Comparison of ENCODE assay signal across 12 cellular contexts in the genomic region with DNA sequence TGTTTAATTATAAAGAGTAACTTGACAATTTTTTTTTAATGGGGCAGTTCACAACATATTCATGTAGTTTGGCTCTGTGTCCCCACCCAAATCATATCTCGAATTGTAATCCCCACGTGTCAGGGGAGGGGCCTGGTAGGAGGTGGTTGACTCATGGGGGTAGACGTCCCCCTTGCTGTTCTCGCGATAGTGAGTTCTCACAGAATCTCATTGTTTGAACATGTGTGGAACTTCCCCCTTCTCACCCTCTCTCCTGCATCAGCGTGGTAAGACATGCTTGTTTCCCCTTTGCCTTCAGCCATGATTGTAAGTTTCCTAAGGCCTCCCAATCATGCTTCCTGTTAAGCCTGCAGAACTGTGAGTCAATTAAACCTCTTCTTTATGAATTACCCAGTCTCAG. TPM values are rescaled to one million over a fixed set of nuclear protein-coding genes. Genes with fewer than 3 reads are reported as not detected.
DNase-seq lines count a peak whose midpoint lies in the region; ATAC-seq and TF ChIP-seq lines count a peak whose summit lies in the region.
"Had no signal": no experiment of that assay in that cellular context is flagged by ENCODE, and none has a peak within 500 bp of the region (broad histone marks: within the 10 kb centered on the region; RNA-seq: fewer than 3 reads in every experiment).

No MANE protein-coding gene starts in this region.

- H3K4me1 ChIP-seq in thyroid gland: peaks cover 3 to 17% of the 10 kb centered on the region in 2 donors

- H3K9me3 ChIP-seq in thyroid gland: no peaks in the 10 kb centered on the region

- no peaks in the 10 kb centered on the region for H3K27me3 ChIP-seq in thyroid gland

- peaks cover 5% of the 10 kb centered on the region for H3K36me3 Mint-ChIP-seq in T-helper 2 cell treated with Interferon-gamma antibody and Interleukin-4, amounts not matched to agents 5 μg/mL and 100 μg/mL, for 36 hours (ENCODE audit: low read depth)

- H3K4me3 Mint-ChIP-seq in T-helper 2 cell treated with Interferon-gamma antibody and Interleukin-4, amounts not matched to agents 5 μg/mL and 100 μg/mL, for 36 hours: no peak overlapping the region

- H3K27me3 Mint-ChIP-seq in T-helper 2 cell treated with Interferon-gamma antibody and Interleukin-4, amounts not matched to agents 5 μg/mL and 100 μg/mL, for 36 hours (ENCODE audit: low read depth): no peaks in the 10 kb centered on the region
- H3K27me3 Mint-ChIP-seq: IgD-negative memory B cell had no signal

- no peak for TF ChIP-seq CTCF in thyroid gland (IDR thresholded peaks at IDR 0.05)

- no peak for TF ChIP-seq POLR2A in thyroid gland (IDR thresholded peaks at IDR 0.05)

- WGBS in thyroid gland, 2 donors: 84 to 86% methylated on average over 6 of the region's 6 CpGs

- intact Hi-C loops in thyroid gland (cut with DNase I): no loop called here

- H3K27ac ChIP-seq in thyroid gland: no peak overlapping the region
- H3K27ac ChIP-seq: 22Rv1 had no signal

- H3K9me3 Mint-ChIP-seq in T-helper 2 cell treated with Interferon-gamma antibody and Interleukin-4, amounts not matched to agents 5 μg/mL and 100 μg/mL, for 36 hours: no peaks in the 10 kb centered on the region

- no peaks in the 10 kb centered on the region for H3K36me3 ChIP-seq in thyroid gland

- ATAC-seq in HG03159 (IDR thresholded peaks at IDR 0.05; ENCODE audit: unreplicated experiment): no peak

- peaks cover 32% of the 10 kb centered on the region for H3K4me1 Mint-ChIP-seq in T-helper 2 cell treated with Interferon-gamma antibody and Interleukin-4, amounts not matched to agents 5 μg/mL and 100 μg/mL, for 36 hours (ENCODE audit: low read depth)

- H3K27ac Mint-ChIP-seq in T-helper 2 cell treated with Interferon-gamma antibody and Interleukin-4, amounts not matched to agents 5 μg/mL and 100 μg/mL, for 36 hours: no peak overlapping the region

- DNase-seq in T-helper 2 cell treated with Interferon-gamma antibody and Interleukin-4, amounts not matched to agents 5 μg/mL and 100 μg/mL, for 36 hours (ENCODE audit: low spot score): peak; percentile 18
- DNase-seq in T-helper 2 cell (no peak), SKM-1 (lab: John Stamatoyannopoulos, UW; ENCODE audit: unreplicated experiment) (peak; percentile 64), dermis blood vessel endothelial cell (peak; percentile 64), NCI-H774 (lab: John Stamatoyannopoulos, UW) (no peak), thyroid gland (no peak)
- DNase-seq in stimulated activated CD4-positive, alpha-beta T cell treated with anti-CD3 and anti-CD28 coated beads, Interleukin-4, amount 100 ng/mL, for 24 hours: peak; percentile 61
- DNase-seq: NCI-H526, T-helper 1 cell had no signal

- H3K4me3 ChIP-seq in thyroid gland (replicated peaks in 1 of 3): no peak overlapping the region

RNA-seq across cellular contexts. Expression of a gene that starts 40.7 kb away (rescaled TPM):
- total RNA-seq in dermis blood vessel endothelial cell (81.4 and 90.4 TPM in 2 replicates), thyroid gland (10 to 100 TPM; 61.3 to 76.6 (median 70.2) TPM)

Comparison
In these comparisons a context has a peak if more than half of its experiments do, and no peak if none do; other contexts are left out.
1. DNase-seq: peak in T-helper 2 cell treated with Interferon-gamma antibody and Interleukin-4, amounts not matched to agents 5 μg/mL and 100 μg/mL, for 36 hours (single experiment), SKM-1 (single experiment), dermis blood vessel endothelial cell (single experiment) and stimulated activated CD4-positive, alpha-beta T cell treated with anti-CD3 and anti-CD28 coated beads, Interleukin-4, amount 100 ng/mL, for 24 hours (single experiment); none in T-helper 2 cell (0 of 5), NCI-H774 (single experiment) and thyroid gland (0 of 2).